Comparison of ENCODE assay signal across 17 cellular contexts in genomic region chr14:92579244-92579643, GRCh38.
DNase-seq lines count a peak whose midpoint lies in the region; ATAC-seq and TF ChIP-seq lines count a peak whose summit lies in the region.
"Had no signal": no experiment of that assay in that cellular context is flagged by ENCODE, and none has a peak within 500 bp of the region (broad histone marks: within the 10 kb centered on the region; RNA-seq: fewer than 3 reads in every experiment).

No MANE protein-coding gene starts in this region.

- no peaks in the 10 kb centered on the region for H4K20me1 ChIP-seq in fibroblast of lung (ENCODE audit: control insufficient read depth, extremely low read depth, insufficient read depth, low read length)
- no peaks in the 10 kb centered on the region for H4K20me1 ChIP-seq in mammary epithelial cell (ENCODE audit: insufficient read depth, low read length)

- H3K9me3 ChIP-seq in fibroblast of lung (ENCODE audit: control insufficient read depth, insufficient read depth, low read depth, low read length) (no peaks in the 10 kb centered on the region), heart left ventricle (no peaks in the 10 kb centered on the region), mammary epithelial cell (replicated peaks; ENCODE audit: insufficient read depth, low read length) (peaks cover 3% of the 10 kb centered on the region)

- H3K4me1 ChIP-seq in fibroblast of lung (ENCODE audit: control insufficient read depth, extremely low read depth, insufficient read depth, low read length) (peaks cover 6% of the 10 kb centered on the region), heart left ventricle (peaks cover 0 to 14% (median 0%) of the 10 kb centered on the region in 12 donors), mammary epithelial cell (ENCODE audit: insufficient read depth, low read length) (no peaks in the 10 kb centered on the region)

- TF ChIP-seq POLR2A in heart left ventricle (IDR thresholded peaks at IDR 0.05), result no peak

- no peak for TF ChIP-seq CTCF in fibroblast of lung (conservative IDR thresholded peaks at IDR 0.05 in 1 of 2, IDR thresholded peaks at IDR 0.05 in 1 of 2; ENCODE audit: low read depth in 1 of 2, low read length in 2 of 2)
- TF ChIP-seq CTCF in heart left ventricle (IDR thresholded peaks at IDR 0.05), result no peak
- no peak for TF ChIP-seq CTCF in mammary epithelial cell (conservative IDR thresholded peaks at IDR 0.05 in 1 of 2, IDR thresholded peaks at IDR 0.05 in 1 of 2; ENCODE audit: extremely low read depth in 1 of 2, insufficient read depth in 1 of 2, low read depth in 1 of 2, low read length in 2 of 2)

- peaks cover 94% of the 10 kb centered on the region for H3K4me1 Mint-ChIP-seq in stimulated activated naive CD8-positive, alpha-beta T cell treated with anti-CD3 and anti-CD28 coated beads, Interleukin-15, Interleukin-2, amounts not matched to agents 100 ng/mL and 50 ng/mL, for 24 hours (ENCODE audit: low read depth)
- H3K4me1 Mint-ChIP-seq in natural killer cell treated with Interleukin-12 subunit alpha and Interleukin-12 subunit beta and Interleukin-15 and Interleukin-18, amount 100 ng/mL, for 72 hours (ENCODE audit: low read depth in 2 of 2), result peaks cover 84 to 95% of the 10 kb centered on the region in 2 donors

- H3K27ac Mint-ChIP-seq in stimulated activated naive CD8-positive, alpha-beta T cell treated with anti-CD3 and anti-CD28 coated beads, Interleukin-15, Interleukin-2, amounts not matched to agents 100 ng/mL and 50 ng/mL, for 24 hours, result peak overlapping the region; percentile 56
- H3K27ac Mint-ChIP-seq in natural killer cell treated with Interleukin-12 subunit alpha and Interleukin-12 subunit beta and Interleukin-15 and Interleukin-18, amount 100 ng/mL, for 72 hours, result peak overlapping the region; percentile 97 to 98
- H3K27ac Mint-ChIP-seq: GM23338 had no signal

- no peak for DNase-seq in stimulated activated naive CD8-positive, alpha-beta T cell treated with anti-CD3 and anti-CD28 coated beads, Interleukin-15, Interleukin-2, amounts not matched to agents 100 U/mL and 50 U/mL, for 24 hours
- peak in 1 of 2 donors; percentile 53 for DNase-seq in fibroblast of lung (ENCODE audit: low read depth in 2 of 2)
- no peak for DNase-seq in natural killer cell treated with Interleukin-12 subunit alpha and Interleukin-12 subunit beta and Interleukin-15 and Interleukin-18, amount 100 ng/mL, for 72 hours (ENCODE audit: low spot score)
- DNase-seq in heart left ventricle, result no peak
- no peak for DNase-seq in Ammon's horn (ENCODE audit: low spot score)
- no peak for DNase-seq in mammary epithelial cell
- no peak for DNase-seq in NCI-H1048 (lab: John Stamatoyannopoulos, UW)
- DNase-seq: C1 segment of cervical spinal cord, GF-D8, KG1, NCI-H1436 treated with DMSO at 0.1 percent for 48 hours, NCI-H2081, NCI-H510A, NCI-H774 had no signal

- CTCF ChIA-PET in mammary epithelial cell (lab: Charles Lee; ENCODE audit: low non-redundant PET), result no interaction called here

- H3K9me3 Mint-ChIP-seq in stimulated activated naive CD8-positive, alpha-beta T cell treated with anti-CD3 and anti-CD28 coated beads, Interleukin-15, Interleukin-2, amounts not matched to agents 100 ng/mL and 50 ng/mL, for 24 hours, result peaks cover 8% of the 10 kb centered on the region
- peaks cover 3% of the 10 kb centered on the region for H3K9me3 Mint-ChIP-seq in natural killer cell treated with Interleukin-12 subunit alpha and Interleukin-12 subunit beta and Interleukin-15 and Interleukin-18, amount 100 ng/mL, for 72 hours

- H3K4me3 Mint-ChIP-seq in stimulated activated naive CD8-positive, alpha-beta T cell treated with anti-CD3 and anti-CD28 coated beads, Interleukin-15, Interleukin-2, amounts not matched to agents 100 ng/mL and 50 ng/mL, for 24 hours, result no peak overlapping the region
- H3K4me3 Mint-ChIP-seq in natural killer cell treated with Interleukin-12 subunit alpha and Interleukin-12 subunit beta and Interleukin-15 and Interleukin-18, amount 100 ng/mL, for 72 hours, result no peak overlapping the region
- H3K4me3 Mint-ChIP-seq: GM23338 had no signal

- no peak for ATAC-seq in stimulated activated naive CD8-positive, alpha-beta T cell treated with anti-CD3 and anti-CD28 coated beads, Interleukin-15, Interleukin-2, amounts not matched to agents 100 U/mL and 50 U/mL, for 24 hours
- ATAC-seq in natural killer cell treated with Interleukin-12 subunit alpha and Interleukin-12 subunit beta and Interleukin-15 and Interleukin-18, amount 100 ng/mL, for 72 hours, result no peak
- ATAC-seq in heart left ventricle, result no peak
- ATAC-seq: GM23338, HCT116 had no signal

- H3K27ac ChIP-seq in fibroblast of lung (ENCODE audit: insufficient read depth, low read length) (peak overlapping the region; percentile 35), heart left ventricle (no peak overlapping the region), mammary epithelial cell (ENCODE audit: insufficient read depth, low read depth, low read length) (no peak overlapping the region)

- H3K4me2 ChIP-seq in fibroblast of lung (ENCODE audit: extremely low read depth, insufficient read depth, low read length) (no peak overlapping the region), mammary epithelial cell (ENCODE audit: insufficient read depth, low read depth, low read length) (no peak overlapping the region)
- H3K4me2 ChIP-seq: GM23338 had no signal

- H3K36me3 ChIP-seq in fibroblast of lung (ENCODE audit: control insufficient read depth, insufficient read depth, low read length) (peaks cover 2% of the 10 kb centered on the region), heart left ventricle (peaks cover 0 to 51% (median 23%) of the 10 kb centered on the region in 9 donors), mammary epithelial cell (ENCODE audit: insufficient read depth, low read length) (peaks cover 2% of the 10 kb centered on the region)

- peaks cover 76% of the 10 kb centered on the region for H3K36me3 Mint-ChIP-seq in stimulated activated naive CD8-positive, alpha-beta T cell treated with anti-CD3 and anti-CD28 coated beads, Interleukin-15, Interleukin-2, amounts not matched to agents 100 ng/mL and 50 ng/mL, for 24 hours (ENCODE audit: low read depth)
- H3K36me3 Mint-ChIP-seq in natural killer cell treated with Interleukin-12 subunit alpha and Interleukin-12 subunit beta and Interleukin-15 and Interleukin-18, amount 100 ng/mL, for 72 hours, result peaks cover 47% of the 10 kb centered on the region

- no peak overlapping the region for H3K9ac ChIP-seq in fibroblast of lung (ENCODE audit: insufficient read depth, low read length)
- H3K9ac ChIP-seq in mammary epithelial cell (ENCODE audit: insufficient read depth, low read length), result no peak overlapping the region

- intact Hi-C loops in heart left ventricle (cut with DNase I) (no loop called here), mammary epithelial cell (cut with micrococcal nuclease) (no loop called here)

- H3K27me3 Mint-ChIP-seq in stimulated activated naive CD8-positive, alpha-beta T cell treated with anti-CD3 and anti-CD28 coated beads, Interleukin-15, Interleukin-2, amounts not matched to agents 100 ng/mL and 50 ng/mL, for 24 hours, result no peaks in the 10 kb centered on the region
- no peaks in the 10 kb centered on the region for H3K27me3 Mint-ChIP-seq in natural killer cell treated with Interleukin-12 subunit alpha and Interleukin-12 subunit beta and Interleukin-15 and Interleukin-18, amount 100 ng/mL, for 72 hours

- no peak overlapping the region for H2AFZ ChIP-seq in fibroblast of lung (ENCODE audit: low read length)
- H2AFZ ChIP-seq in mammary epithelial cell (ENCODE audit: low read depth, low read length), result no peak overlapping the region
- H2AFZ ChIP-seq: GM23338 had no signal

- H3K4me3 ChIP-seq in fibroblast of lung (replicated peaks in 1 of 4; ENCODE audit: control extremely low read depth in 1 of 4, insufficient read depth in 1 of 4, low read depth in 3 of 4, low read length in 4 of 4) (no peak overlapping the region), heart left ventricle (no peak overlapping the region), mammary epithelial cell (replicated peaks in 1 of 3; ENCODE audit: insufficient read depth in 1 of 3, low read depth in 2 of 3, low read length in 3 of 3) (no peak overlapping the region)
- H3K4me3 ChIP-seq: GM23338 had no signal

- no peaks in the 10 kb centered on the region for H3K79me2 ChIP-seq in fibroblast of lung (ENCODE audit: control insufficient read depth, insufficient read depth, low read length)
- H3K79me2 ChIP-seq in mammary epithelial cell (ENCODE audit: insufficient read depth, low read length), result no peaks in the 10 kb centered on the region

- in situ Hi-C loops in mammary epithelial cell (cut with MboI; ENCODE audit: low sequenced_read_pairs in 2 of 2), result no loop called here

- H3K27me3 ChIP-seq in fibroblast of lung (ENCODE audit: control insufficient read depth, insufficient read depth, low read length), result no peaks in the 10 kb centered on the region
- H3K27me3 ChIP-seq in heart left ventricle, result no peaks in the 10 kb centered on the region
- H3K27me3 ChIP-seq in mammary epithelial cell (ENCODE audit: insufficient read depth, low read length), result no peaks in the 10 kb centered on the region

- 93 to 98% (median 96%) methylated on average over 2 of the region's 2 CpGs for WGBS in heart left ventricle, 4 donors
- 86% methylated on average over 2 of the region's 2 CpGs for WGBS in mammary epithelial cell (ENCODE audit: low coverage, missing lambda C conversion rate)

- dilution Hi-C loops in mammary epithelial cell (cut with HindIII; ENCODE audit: low sequenced_read_pairs), result loop anchor here (5.0 kb wide), 1 partner anchor 53 kb away; no protein-coding TSS in a partner anchor

- no TSS peak for BruUV-seq in mammary epithelial cell (replicated peaks; lab: Mats Ljungman, UMichigan)
